1 cellular context compared by ENCODE assay signal in genomic region chr2:27729198-27729597, GRCh38.
TF ChIP-seq lines count a peak whose summit lies in the region.

No MANE protein-coding gene starts in this region.

TF ChIP-seq in H1, 55 proteins besides CTCF, POLR2A, EP300 and RAD21:
- TF ChIP-seq HDAC6 (IDR thresholded peaks at IDR 0.05; ENCODE audit: low read depth, low read length) (no peak), NRF1 (IDR thresholded peaks at IDR 0.05; ENCODE audit: low read depth, low read length) (no peak), TEAD4 (IDR thresholded peaks at IDR 0.05; ENCODE audit: low read depth, low read length) (no peak), FOSL1 (IDR thresholded peaks at IDR 0.05; ENCODE audit: insufficient read depth, low read depth, low read length) (no peak), CTBP2 (IDR thresholded peaks at IDR 0.05; ENCODE audit: borderline replicate concordance, insufficient read depth, insufficient read length, low read length) (no peak), CEBPB (IDR thresholded peaks at IDR 0.05; ENCODE audit: low read depth, low read length) (no peak), JUN (IDR thresholded peaks at IDR 0.05; ENCODE audit: low read depth, low read length) (no peak), CHD2 (IDR thresholded peaks at IDR 0.05; ENCODE audit: low read length) (no peak), BCL11A (IDR thresholded peaks at IDR 0.05; ENCODE audit: low read depth in 2 of 2, low read length in 2 of 2) (no peak), PHF8 (conservative IDR thresholded peaks at IDR 0.05; ENCODE audit: low read depth, low read length) (no peak)
- TF ChIP-seq, protein P1, sequence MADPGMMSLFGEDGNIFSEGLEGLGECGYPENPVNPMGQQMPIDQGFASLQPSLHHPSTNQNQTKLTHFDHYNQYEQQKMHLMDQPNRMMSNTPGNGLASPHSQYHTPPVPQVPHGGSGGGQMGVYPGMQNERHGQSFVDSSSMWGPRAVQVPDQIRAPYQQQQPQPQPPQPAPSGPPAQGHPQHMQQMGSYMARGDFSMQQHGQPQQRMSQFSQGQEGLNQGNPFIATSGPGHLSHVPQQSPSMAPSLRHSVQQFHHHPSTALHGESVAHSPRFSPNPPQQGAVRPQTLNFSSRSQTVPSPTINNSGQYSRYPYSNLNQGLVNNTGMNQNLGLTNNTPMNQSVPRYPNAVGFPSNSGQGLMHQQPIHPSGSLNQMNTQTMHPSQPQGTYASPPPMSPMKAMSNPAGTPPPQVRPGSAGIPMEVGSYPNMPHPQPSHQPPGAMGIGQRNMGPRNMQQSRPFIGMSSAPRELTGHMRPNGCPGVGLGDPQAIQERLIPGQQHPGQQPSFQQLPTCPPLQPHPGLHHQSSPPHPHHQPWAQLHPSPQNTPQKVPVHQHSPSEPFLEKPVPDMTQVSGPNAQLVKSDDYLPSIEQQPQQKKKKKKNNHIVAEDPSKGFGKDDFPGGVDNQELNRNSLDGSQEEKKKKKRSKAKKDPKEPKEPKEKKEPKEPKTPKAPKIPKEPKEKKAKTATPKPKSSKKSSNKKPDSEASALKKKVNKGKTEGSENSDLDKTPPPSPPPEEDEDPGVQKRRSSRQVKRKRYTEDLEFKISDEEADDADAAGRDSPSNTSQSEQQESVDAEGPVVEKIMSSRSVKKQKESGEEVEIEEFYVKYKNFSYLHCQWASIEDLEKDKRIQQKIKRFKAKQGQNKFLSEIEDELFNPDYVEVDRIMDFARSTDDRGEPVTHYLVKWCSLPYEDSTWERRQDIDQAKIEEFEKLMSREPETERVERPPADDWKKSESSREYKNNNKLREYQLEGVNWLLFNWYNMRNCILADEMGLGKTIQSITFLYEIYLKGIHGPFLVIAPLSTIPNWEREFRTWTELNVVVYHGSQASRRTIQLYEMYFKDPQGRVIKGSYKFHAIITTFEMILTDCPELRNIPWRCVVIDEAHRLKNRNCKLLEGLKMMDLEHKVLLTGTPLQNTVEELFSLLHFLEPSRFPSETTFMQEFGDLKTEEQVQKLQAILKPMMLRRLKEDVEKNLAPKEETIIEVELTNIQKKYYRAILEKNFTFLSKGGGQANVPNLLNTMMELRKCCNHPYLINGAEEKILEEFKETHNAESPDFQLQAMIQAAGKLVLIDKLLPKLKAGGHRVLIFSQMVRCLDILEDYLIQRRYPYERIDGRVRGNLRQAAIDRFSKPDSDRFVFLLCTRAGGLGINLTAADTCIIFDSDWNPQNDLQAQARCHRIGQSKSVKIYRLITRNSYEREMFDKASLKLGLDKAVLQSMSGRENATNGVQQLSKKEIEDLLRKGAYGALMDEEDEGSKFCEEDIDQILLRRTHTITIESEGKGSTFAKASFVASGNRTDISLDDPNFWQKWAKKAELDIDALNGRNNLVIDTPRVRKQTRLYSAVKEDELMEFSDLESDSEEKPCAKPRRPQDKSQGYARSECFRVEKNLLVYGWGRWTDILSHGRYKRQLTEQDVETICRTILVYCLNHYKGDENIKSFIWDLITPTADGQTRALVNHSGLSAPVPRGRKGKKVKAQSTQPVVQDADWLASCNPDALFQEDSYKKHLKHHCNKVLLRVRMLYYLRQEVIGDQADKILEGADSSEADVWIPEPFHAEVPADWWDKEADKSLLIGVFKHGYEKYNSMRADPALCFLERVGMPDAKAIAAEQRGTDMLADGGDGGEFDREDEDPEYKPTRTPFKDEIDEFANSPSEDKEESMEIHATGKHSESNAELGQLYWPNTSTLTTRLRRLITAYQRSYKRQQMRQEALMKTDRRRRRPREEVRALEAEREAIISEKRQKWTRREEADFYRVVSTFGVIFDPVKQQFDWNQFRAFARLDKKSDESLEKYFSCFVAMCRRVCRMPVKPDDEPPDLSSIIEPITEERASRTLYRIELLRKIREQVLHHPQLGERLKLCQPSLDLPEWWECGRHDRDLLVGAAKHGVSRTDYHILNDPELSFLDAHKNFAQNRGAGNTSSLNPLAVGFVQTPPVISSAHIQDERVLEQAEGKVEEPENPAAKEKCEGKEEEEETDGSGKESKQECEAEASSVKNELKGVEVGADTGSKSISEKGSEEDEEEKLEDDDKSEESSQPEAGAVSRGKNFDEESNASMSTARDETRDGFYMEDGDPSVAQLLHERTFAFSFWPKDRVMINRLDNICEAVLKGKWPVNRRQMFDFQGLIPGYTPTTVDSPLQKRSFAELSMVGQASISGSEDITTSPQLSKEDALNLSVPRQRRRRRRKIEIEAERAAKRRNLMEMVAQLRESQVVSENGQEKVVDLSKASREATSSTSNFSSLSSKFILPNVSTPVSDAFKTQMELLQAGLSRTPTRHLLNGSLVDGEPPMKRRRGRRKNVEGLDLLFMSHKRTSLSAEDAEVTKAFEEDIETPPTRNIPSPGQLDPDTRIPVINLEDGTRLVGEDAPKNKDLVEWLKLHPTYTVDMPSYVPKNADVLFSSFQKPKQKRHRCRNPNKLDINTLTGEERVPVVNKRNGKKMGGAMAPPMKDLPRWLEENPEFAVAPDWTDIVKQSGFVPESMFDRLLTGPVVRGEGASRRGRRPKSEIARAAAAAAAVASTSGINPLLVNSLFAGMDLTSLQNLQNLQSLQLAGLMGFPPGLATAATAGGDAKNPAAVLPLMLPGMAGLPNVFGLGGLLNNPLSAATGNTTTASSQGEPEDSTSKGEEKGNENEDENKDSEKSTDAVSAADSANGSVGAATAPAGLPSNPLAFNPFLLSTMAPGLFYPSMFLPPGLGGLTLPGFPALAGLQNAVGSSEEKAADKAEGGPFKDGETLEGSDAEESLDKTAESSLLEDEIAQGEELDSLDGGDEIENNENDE (IDR thresholded peaks at IDR 0.05; ENCODE audit: insufficient replicate concordance, low read length), result no peak
- TF ChIP-seq, protein P2, sequence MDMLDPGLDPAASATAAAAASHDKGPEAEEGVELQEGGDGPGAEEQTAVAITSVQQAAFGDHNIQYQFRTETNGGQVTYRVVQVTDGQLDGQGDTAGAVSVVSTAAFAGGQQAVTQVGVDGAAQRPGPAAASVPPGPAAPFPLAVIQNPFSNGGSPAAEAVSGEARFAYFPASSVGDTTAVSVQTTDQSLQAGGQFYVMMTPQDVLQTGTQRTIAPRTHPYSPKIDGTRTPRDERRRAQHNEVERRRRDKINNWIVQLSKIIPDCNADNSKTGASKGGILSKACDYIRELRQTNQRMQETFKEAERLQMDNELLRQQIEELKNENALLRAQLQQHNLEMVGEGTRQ (IDR thresholded peaks at IDR 0.05; ENCODE audit: low read length), result no peak
